In the genomic region with DNA sequence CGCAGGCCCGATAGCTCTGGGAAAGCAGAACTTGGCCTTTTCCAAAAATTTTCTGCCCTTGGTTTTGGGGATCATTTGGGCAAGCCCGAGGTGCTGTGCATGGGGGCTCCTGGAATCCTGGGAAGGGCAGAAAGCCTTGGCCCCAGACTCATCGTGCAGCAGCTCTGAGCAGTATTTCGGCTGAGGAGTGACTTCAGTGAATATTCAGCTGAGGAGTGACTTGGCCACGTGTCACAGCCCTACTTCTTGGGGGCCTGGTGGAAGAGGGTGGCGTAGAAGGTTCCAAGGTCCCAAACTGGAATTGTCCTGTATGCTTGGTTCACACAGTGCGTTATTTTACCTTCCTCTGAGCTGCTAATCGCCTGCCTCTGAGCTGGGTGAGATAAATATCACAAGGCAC, we compare ENCODE assay signal across 14 cellular contexts. TPM values are rescaled to one million over a fixed set of nuclear protein-coding genes. Genes with fewer than 3 reads are reported as not detected.
A peak's percentile ranks its signal among the peaks of the same experiment; 100 is the strongest.
DNase-seq lines count a peak whose midpoint lies in the region; TF ChIP-seq lines count a peak whose summit lies in the region.
"Had no signal": no experiment of that assay in that cellular context is flagged by ENCODE, and none has a peak within 500 bp of the region (broad histone marks: within the 10 kb centered on the region; RNA-seq: fewer than 3 reads in every experiment).

No MANE protein-coding gene starts in this region.

- no peak for TF ChIP-seq EP300 in transverse colon (IDR thresholded peaks at IDR 0.05; ENCODE audit: low read depth)

- no peaks in the 10 kb centered on the region for H3K36me3 ChIP-seq in Peyer's patch
- H3K36me3 ChIP-seq in endodermal cell (ENCODE audit: control insufficient read depth, insufficient read depth, low read length) = peaks cover 24% of the 10 kb centered on the region
- H3K36me3 ChIP-seq in transverse colon = no peaks in the 10 kb centered on the region

- TF ChIP-seq CTCF in Peyer's patch (IDR thresholded peaks at IDR 0.05) (no peak), endodermal cell (conservative IDR thresholded peaks at IDR 0.05) (no peak), nephron progenitor cell (IDR thresholded peaks at IDR 0.05) (no peak), transverse colon (IDR thresholded peaks at IDR 0.05) (no peak)

- H3K9ac ChIP-seq in endodermal cell (ENCODE audit: extremely low read depth, low read length, poor library complexity, severe bottlenecking) = no peak overlapping the region

- DNase-seq in Peyer's patch (peak in 1 of 3 donors; percentile 54), endodermal cell (peak; percentile 60), nephron progenitor cell (no peak), transverse colon (peak; percentile 30), GOT3 (lab: John Stamatoyannopoulos, UW) (no peak), mucosa of gallbladder (ENCODE audit: low spot score) (no peak), OCI-M2 (lab: John Stamatoyannopoulos, UW; ENCODE audit: unreplicated experiment) (no peak)
- DNase-seq: activated gamma-delta T cell treated with Interleukin-2 at 50 U/mL for 16 hours; amniotic stem cell; effector memory CD4-positive, alpha-beta T cell; EL; immature natural killer cell had no signal

- H3K4me3 Mint-ChIP-seq in endodermal cell (peak overlapping the region; percentile 84), nephron progenitor cell (peak overlapping the region; percentile 61)
- H3K4me3 Mint-ChIP-seq: central memory CD8-positive, alpha-beta T cell; natural killer cell treated with Interleukin-12 subunit alpha and Interleukin-12 subunit beta and Interleukin-15 and Interleukin-18, amount 100 ng/mL, for 72 hours had no signal

- H3K4me3 ChIP-seq in Peyer's patch (no peak overlapping the region), endodermal cell (ENCODE audit: low read length) (peak overlapping the region; percentile 28), transverse colon (no peak overlapping the region)

- H3K27me3 Mint-ChIP-seq in endodermal cell (ENCODE audit: insufficient read depth) (peaks cover 21% of the 10 kb centered on the region), nephron progenitor cell (ENCODE audit: low read depth, poor library complexity) (peaks cover 14% of the 10 kb centered on the region)

- no peak overlapping the region for H3K27ac Mint-ChIP-seq in endodermal cell
- H3K27ac Mint-ChIP-seq in nephron progenitor cell = no peak overlapping the region
- H3K27ac Mint-ChIP-seq: immature natural killer cell; natural killer cell treated with Interleukin-12 subunit alpha and Interleukin-12 subunit beta and Interleukin-15 and Interleukin-18, amount 100 ng/mL, for 72 hours had no signal

- in situ Hi-C loops in transverse colon (cut with MboI; ENCODE audit: low pct_ligation_motif_present in 1 of 4, low pct_unique_long_range_greater_than_20kb in 1 of 4, low sequenced_read_pairs in 3 of 4) = loop anchor here in 2 of 4 donors (10.0 to 25.0 kb wide), 2 partner anchors 132 to 521 kb away; no protein-coding TSS in a partner anchor

- peak overlapping the region in 3 of 4 donors; percentile 5 to 70 (median 64) for H3K27ac ChIP-seq in Peyer's patch
- no peak overlapping the region for H3K27ac ChIP-seq in endodermal cell (ENCODE audit: low read depth, low read length)
- H3K27ac ChIP-seq in transverse colon = peak overlapping the region; percentile 63 to 85 (median 76)

- H3K4me1 Mint-ChIP-seq in endodermal cell = peaks cover 37% of the 10 kb centered on the region
- peaks cover 38% of the 10 kb centered on the region for H3K4me1 Mint-ChIP-seq in nephron progenitor cell
- H3K4me1 Mint-ChIP-seq: central memory CD8-positive, alpha-beta T cell had no signal

- H3K9me3 Mint-ChIP-seq in endodermal cell (no peaks in the 10 kb centered on the region), nephron progenitor cell (no peaks in the 10 kb centered on the region)
- H3K9me3 Mint-ChIP-seq: central memory CD8-positive, alpha-beta T cell; natural killer cell treated with Interleukin-12 subunit alpha and Interleukin-12 subunit beta and Interleukin-15 and Interleukin-18, amount 100 ng/mL, for 72 hours had no signal

- TF ChIP-seq POLR2A in Peyer's patch (IDR thresholded peaks at IDR 0.05) (no peak), transverse colon (IDR thresholded peaks at IDR 0.05) (no peak)

- H3K4me1 ChIP-seq in Peyer's patch (peaks cover 0 to 32% (median 0%) of the 10 kb centered on the region in 4 donors), endodermal cell (ENCODE audit: control insufficient read depth, insufficient read depth, low read length) (peaks cover 8% of the 10 kb centered on the region), transverse colon (peaks cover 0 to 36% (median 16%) of the 10 kb centered on the region in 4 donors)

- intact Hi-C loops in transverse colon (cut with DNase I; ENCODE audit: low total_unique reads) = no loop called here

- no peaks in the 10 kb centered on the region for H3K9me3 ChIP-seq in Peyer's patch
- no peaks in the 10 kb centered on the region for H3K9me3 ChIP-seq in endodermal cell (ENCODE audit: control insufficient read depth, low read length)
- H3K9me3 ChIP-seq in transverse colon = no peaks in the 10 kb centered on the region

- WGBS in endodermal cell (ENCODE audit: insufficient coverage in 1 of 2, insufficient read length in 1 of 2), 2 experiments = 68 to 75% methylated on average over 7 to 9 of the region's 9 CpGs
- 52 to 55% methylated on average over 3 to 9 of the region's 9 CpGs for WGBS in transverse colon (ENCODE audit: low coverage in 1 of 2), 2 donors

- peaks cover 27% of the 10 kb centered on the region for H3K36me3 Mint-ChIP-seq in endodermal cell (ENCODE audit: low read depth)
- H3K36me3 Mint-ChIP-seq in nephron progenitor cell (ENCODE audit: low read depth) = no peaks in the 10 kb centered on the region
- H3K36me3 Mint-ChIP-seq: natural killer cell treated with Interleukin-12 subunit alpha and Interleukin-12 subunit beta and Interleukin-15 and Interleukin-18, amount 100 ng/mL, for 72 hours had no signal

- H3K27me3 ChIP-seq in Peyer's patch (no peaks in the 10 kb centered on the region), endodermal cell (ENCODE audit: control insufficient read depth, insufficient read depth, low read length, poor library complexity, severe bottlenecking) (no peaks in the 10 kb centered on the region), transverse colon (peaks cover 4% of the 10 kb centered on the region)

RNA-seq across cellular contexts. Expression of gene BMP2, which starts 1.1 kb away (rescaled TPM):
- 10 to 100 TPM; 16.5 to 29.8 (median 28.4) TPM for total RNA-seq in Peyer's patch
- 100 to 1,000 TPM; 132 to 205 TPM for total RNA-seq in endodermal cell
- polyA plus RNA-seq in endodermal cell (2013, experiment 1 of 2) = 31.7 TPM
- polyA plus RNA-seq in endodermal cell (2013, experiment 2 of 2) = 38.4 TPM
- total RNA-seq in transverse colon = 100 to 1,000 TPM in 1 of 4 donors, 10 to 100 TPM in 3; 16.7 to 109 (median 48.4) TPM
- total RNA-seq in mucosa of gallbladder = 55.8 TPM

Comparison
In these comparisons a context has a peak if more than half of its experiments do, and no peak if none do; other contexts are left out.
1. DNase-seq: peak in endodermal cell (single experiment) and transverse colon (single experiment); none in nephron progenitor cell (single experiment), GOT3 (single experiment), mucosa of gallbladder (single experiment) and OCI-M2 (single experiment).